ENCODE assay signal across 29 cellular contexts in genomic region chr2:211416373-211416772, GRCh38.
"Had no signal": no experiment of that assay in that cellular context is flagged by ENCODE, and none has a peak within 500 bp of the region (broad histone marks: within the 10 kb centered on the region; RNA-seq: fewer than 3 reads in every experiment).

No MANE protein-coding gene starts in this region.

- H3K9me3 ChIP-seq: colonic mucosa, esophagus muscularis mucosa, gastroesophageal sphincter, mucosa of descending colon, ovary, psoas muscle, thoracic aorta, tibial nerve had no signal

- H3K27me3 ChIP-seq: colonic mucosa, esophagus muscularis mucosa, foreskin keratinocyte, gastroesophageal sphincter, heart left ventricle, hepatocyte, left lung, ovary, spleen, tibial nerve, upper lobe of left lung had no signal

- H3K4me3 Mint-ChIP-seq: dendritic cell treated with granulocyte-macrophage colony-stimulating factor and Interleukin-4, amounts not matched to agents 40 ng/mL and 50 ng/mL, for 4 days; mesothelial cell of epicardium; naive thymus-derived CD4-positive, alpha-beta T cell; nephron progenitor cell; stimulated activated memory B cell treated with anti-CD40 and anti-IgM and Interleukin-4, amounts not matched to agents 10 μg/mL and 1 μg/mL and 100 μg/mL, for 72 hours had no signal

- H3K4me3 ChIP-seq: colonic mucosa, esophagus muscularis mucosa, gastroesophageal sphincter, heart left ventricle, hepatocyte, left lung, mucosa of descending colon, ovary, psoas muscle, skin epidermis, spleen, thoracic aorta, tibial nerve, upper lobe of left lung had no signal

- H3K9me3 Mint-ChIP-seq: dendritic cell treated with granulocyte-macrophage colony-stimulating factor and Interleukin-4, amounts not matched to agents 40 ng/mL and 50 ng/mL, for 4 days; stimulated activated memory B cell treated with anti-CD40 and anti-IgM and Interleukin-4, amounts not matched to agents 10 μg/mL and 1 μg/mL and 100 μg/mL, for 72 hours had no signal

- H3K27ac Mint-ChIP-seq: dendritic cell treated with granulocyte-macrophage colony-stimulating factor and Interleukin-4, amounts not matched to agents 40 ng/mL and 50 ng/mL, for 4 days; mesothelial cell of epicardium; naive thymus-derived CD4-positive, alpha-beta T cell; nephron progenitor cell; stimulated activated memory B cell treated with anti-CD40 and anti-IgM and Interleukin-4, amounts not matched to agents 10 μg/mL and 1 μg/mL and 100 μg/mL, for 72 hours had no signal

- H3K36me3 Mint-ChIP-seq: naive thymus-derived CD4-positive, alpha-beta T cell; stimulated activated memory B cell treated with anti-CD40 and anti-IgM and Interleukin-4, amounts not matched to agents 10 μg/mL and 1 μg/mL and 100 μg/mL, for 72 hours had no signal

- H3K27ac ChIP-seq: colonic mucosa, esophagus muscularis mucosa, foreskin keratinocyte, gastroesophageal sphincter, heart left ventricle, hepatocyte, left lung, ovary, psoas muscle, skin epidermis, spleen, thoracic aorta, tibial nerve, upper lobe of left lung had no signal

- H3K36me3 ChIP-seq: colonic mucosa, esophagus muscularis mucosa, gastroesophageal sphincter, heart left ventricle, left lung, ovary, spleen, thoracic aorta, tibial nerve, upper lobe of left lung had no signal

- H3K4me1 Mint-ChIP-seq: mesothelial cell of epicardium; naive thymus-derived CD4-positive, alpha-beta T cell; stimulated activated memory B cell treated with anti-CD40 and anti-IgM and Interleukin-4, amounts not matched to agents 10 μg/mL and 1 μg/mL and 100 μg/mL, for 72 hours had no signal

- H3K27me3 Mint-ChIP-seq: dendritic cell treated with granulocyte-macrophage colony-stimulating factor and Interleukin-4, amounts not matched to agents 40 ng/mL and 50 ng/mL, for 4 days; naive thymus-derived CD4-positive, alpha-beta T cell; stimulated activated memory B cell treated with anti-CD40 and anti-IgM and Interleukin-4, amounts not matched to agents 10 μg/mL and 1 μg/mL and 100 μg/mL, for 72 hours had no signal

- H3K4me1 ChIP-seq: colonic mucosa, esophagus muscularis mucosa, foreskin keratinocyte, gastroesophageal sphincter, heart left ventricle, left lung, psoas muscle, spleen, tibial nerve, upper lobe of left lung had no signal

- DNase-seq: colonic mucosa; effector CD8-positive, alpha-beta T cell; foreskin keratinocyte; heart left ventricle; left cardiac atrium; left lung; mesenchymal stem cell; mucosa of descending colon; naive thymus-derived CD4-positive, alpha-beta T cell; nephron progenitor cell; occipital lobe; ovary; posterior cingulate gyrus; psoas muscle; right cardiac atrium; spleen; stimulated activated CD4-positive, alpha-beta T cell treated with anti-CD3 and anti-CD28 coated beads, Interleukin-4, amount 100 ng/mL, for 4 hours; stimulated activated naive CD8-positive, alpha-beta T cell treated with anti-CD3 and anti-CD28 coated beads, Interleukin-15, Interleukin-2, amounts not matched to agents 100 U/mL and 50 U/mL, for 24 hours; substantia nigra; upper lobe of left lung had no signal
